ENCODE assay signal across 22 cellular contexts in genomic region chr9:36844961-36845360, GRCh38.
"Had no signal": no experiment of that assay in that cellular context is flagged by ENCODE, and none has a peak within 500 bp of the region (broad histone marks: within the 10 kb centered on the region; RNA-seq: fewer than 3 reads in every experiment).

No MANE protein-coding gene starts in this region.

- H3K36me3 ChIP-seq: heart left ventricle, left ventricle myocardium inferior, neural progenitor cell, ovary, right atrium auricular region, right lobe of liver, tibial nerve, uterus had no signal

- H3K9ac ChIP-seq: neural progenitor cell had no signal

- H3K27me3 Mint-ChIP-seq: stimulated activated naive CD8-positive, alpha-beta T cell treated with anti-CD3 and anti-CD28 coated beads, Interleukin-15, amount 100 ng/mL, for 72 hours had no signal

- DNase-seq: heart left ventricle; hypothalamus; immature natural killer cell; left ventricle myocardium inferior; ovary; right lobe of liver; stimulated activated CD4-positive, alpha-beta T cell treated with anti-CD3 and anti-CD28 coated beads, Interleukin-1b, Interleukin-23, amount 100 ng/mL, for 48 hours; stimulated activated CD4-positive, alpha-beta T cell treated with anti-CD3 and anti-CD28 coated beads, Interleukin-4, amount 100 ng/mL, for 1 hour; stimulated activated naive CD4-positive, alpha-beta T cell treated with Interleukin-2 at 50 U/mL for 16 hours; stimulated activated naive CD8-positive, alpha-beta T cell treated with anti-CD3 and anti-CD28 coated beads, Interleukin-15, amount 100 ng/mL, for 72 hours; substantia nigra; uterus had no signal

- H3K4me3 ChIP-seq: heart left ventricle, left ventricle myocardium inferior, lung, neural progenitor cell, ovary, right atrium auricular region, right lobe of liver, smooth muscle cell, tibial nerve, uterus had no signal

- ATAC-seq: heart left ventricle; naive thymus-derived CD8-positive, alpha-beta T cell; right lobe of liver; stimulated activated naive CD8-positive, alpha-beta T cell treated with anti-CD3 and anti-CD28 coated beads, Interleukin-15, amount 100 ng/mL, for 72 hours had no signal

- H3K4me1 ChIP-seq: heart left ventricle, left ventricle myocardium inferior, right atrium auricular region, tibial nerve, uterus had no signal

- H3K27ac ChIP-seq: heart left ventricle, left ventricle myocardium inferior, neural progenitor cell, ovary, right atrium auricular region, right lobe of liver, tibial nerve, uterus had no signal

- FAIRE-seq: islet of Langerhans had no signal

- H3K9me3 ChIP-seq: heart left ventricle, left ventricle myocardium inferior, ovary, right atrium auricular region, right lobe of liver, tibial nerve, uterus had no signal

- H3K27ac Mint-ChIP-seq: immature natural killer cell; naive thymus-derived CD8-positive, alpha-beta T cell; nephron; neural progenitor cell; progenitor cell of endocrine pancreas; stimulated activated naive CD8-positive, alpha-beta T cell treated with anti-CD3 and anti-CD28 coated beads, Interleukin-15, amount 100 ng/mL, for 72 hours; type B pancreatic cell had no signal

- H3K4me3 Mint-ChIP-seq: immature natural killer cell; naive thymus-derived CD8-positive, alpha-beta T cell; nephron; neural progenitor cell; stimulated activated naive CD8-positive, alpha-beta T cell treated with anti-CD3 and anti-CD28 coated beads, Interleukin-15, amount 100 ng/mL, for 72 hours; type B pancreatic cell had no signal

- H3K36me3 Mint-ChIP-seq: immature natural killer cell; naive thymus-derived CD8-positive, alpha-beta T cell; neural progenitor cell; type B pancreatic cell had no signal

- H3K4me2 ChIP-seq: neural progenitor cell, smooth muscle cell had no signal

- H3K9me3 Mint-ChIP-seq: naive thymus-derived CD8-positive, alpha-beta T cell; nephron; neural progenitor cell; stimulated activated naive CD8-positive, alpha-beta T cell treated with anti-CD3 and anti-CD28 coated beads, Interleukin-15, amount 100 ng/mL, for 72 hours; type B pancreatic cell had no signal

- H3K27me3 ChIP-seq: neural progenitor cell, ovary, right atrium auricular region, right lobe of liver, tibial nerve, uterus had no signal

- H3K4me1 Mint-ChIP-seq: immature natural killer cell; stimulated activated naive CD8-positive, alpha-beta T cell treated with anti-CD3 and anti-CD28 coated beads, Interleukin-15, amount 100 ng/mL, for 72 hours had no signal
